25 cellular contexts compared by ENCODE assay signal in the genomic region with DNA sequence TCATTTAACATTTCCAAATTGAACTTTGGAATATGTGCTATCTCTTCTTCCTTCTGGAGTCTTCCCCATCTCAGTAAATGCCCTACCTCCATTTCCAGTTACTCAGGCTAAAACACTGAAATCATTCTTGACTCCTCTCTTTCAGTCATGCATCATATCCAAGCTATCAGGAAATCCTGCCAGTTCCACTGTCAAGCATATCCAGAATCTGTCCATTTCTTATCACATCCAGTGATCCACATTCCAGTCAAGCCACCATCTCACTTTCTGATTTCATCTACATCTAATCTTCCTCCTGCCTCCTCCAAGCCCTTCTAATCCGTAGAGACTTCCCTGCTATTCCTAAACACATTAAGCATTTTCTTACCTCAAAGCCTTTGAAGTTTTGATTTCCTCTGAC. TPM values are rescaled to one million over a fixed set of nuclear protein-coding genes. Genes with fewer than 3 reads are reported as not detected.
DNase-seq lines count a peak whose midpoint lies in the region; ATAC-seq and TF ChIP-seq lines count a peak whose summit lies in the region.
"Had no signal": no experiment of that assay in that cellular context is flagged by ENCODE, and none has a peak within 500 bp of the region (broad histone marks: within the 10 kb centered on the region; RNA-seq: fewer than 3 reads in every experiment).

No MANE protein-coding gene starts in this region.

- no peaks in the 10 kb centered on the region for H3K79me2 ChIP-seq in GM23338 (replicated peaks; ENCODE audit: insufficient read depth)
- no peaks in the 10 kb centered on the region for H3K79me2 ChIP-seq in parathyroid adenoma
- no peaks in the 10 kb centered on the region for H3K79me2 ChIP-seq in smooth muscle cell (ENCODE audit: low read depth)

- intact Hi-C loops in Right ventricle myocardium superior (cut with DNase I) = no loop called here

- H3K9ac ChIP-seq in parathyroid adenoma (no peak overlapping the region), smooth muscle cell (ENCODE audit: low read depth) (no peak overlapping the region)
- H3K9ac ChIP-seq: BLaER1 had no signal

- H3K27me3 ChIP-seq in GM23338 (ENCODE audit: insufficient read depth) (no peaks in the 10 kb centered on the region), parathyroid adenoma (ENCODE audit: control insufficient read depth, insufficient read depth, low read length) (no peaks in the 10 kb centered on the region), smooth muscle cell (ENCODE audit: low read depth) (no peaks in the 10 kb centered on the region)
- H3K27me3 ChIP-seq: BE2C, BLaER1 had no signal

- H3K4me2 ChIP-seq in GM23338 = no peak overlapping the region
- no peak overlapping the region for H3K4me2 ChIP-seq in parathyroid adenoma (ENCODE audit: low read length)
- no peak overlapping the region for H3K4me2 ChIP-seq in smooth muscle cell
- H3K4me2 ChIP-seq: BLaER1 had no signal

- H3K36me3 Mint-ChIP-seq in GM23338 (ENCODE audit: low read depth) = no peaks in the 10 kb centered on the region
- H3K36me3 Mint-ChIP-seq: CD14-positive monocyte; CD4-positive, alpha-beta memory T cell; CD4-positive, CD25-positive, alpha-beta regulatory T cell; CD8-positive, alpha-beta memory T cell had no signal

- no peaks in the 10 kb centered on the region for H3K36me3 ChIP-seq in GM23338 (ENCODE audit: insufficient read depth)
- H3K36me3 ChIP-seq in parathyroid adenoma (ENCODE audit: control insufficient read depth, insufficient read depth, low read length) = no peaks in the 10 kb centered on the region
- no peaks in the 10 kb centered on the region for H3K36me3 ChIP-seq in smooth muscle cell (ENCODE audit: low read depth)
- H3K36me3 ChIP-seq: BE2C, BLaER1 had no signal

- H3K4me1 Mint-ChIP-seq in GM23338 = no peaks in the 10 kb centered on the region; the same call in 1 of the 3 replicates
- H3K4me1 Mint-ChIP-seq: CD14-positive monocyte; CD4-positive, alpha-beta memory T cell; CD4-positive, CD25-positive, alpha-beta regulatory T cell; CD8-positive, alpha-beta memory T cell had no signal

- no peaks in the 10 kb centered on the region for H3F3A ChIP-seq in GM23338 (replicated peaks; ENCODE audit: low read depth)
- no peaks in the 10 kb centered on the region for H3F3A ChIP-seq in smooth muscle cell (ENCODE audit: low read depth)

- ATAC-seq in GM23338 (no peak), Right ventricle myocardium superior (ENCODE audit: poor library complexity) (no peak)
- ATAC-seq: GM12878 had no signal

- H3K9me2 ChIP-seq in GM23338 (ENCODE audit: insufficient read depth) = no peaks in the 10 kb centered on the region

- H3K4me3 Mint-ChIP-seq in GM23338 = no peak overlapping the region
- H3K4me3 Mint-ChIP-seq: CD14-positive monocyte; CD4-positive, alpha-beta memory T cell; CD8-positive, alpha-beta memory T cell had no signal

- H4K20me1 ChIP-seq in GM23338 (replicated peaks; ENCODE audit: insufficient read depth) (no peaks in the 10 kb centered on the region), smooth muscle cell (ENCODE audit: low read depth) (no peaks in the 10 kb centered on the region)
- H4K20me1 ChIP-seq: BLaER1 had no signal

- no peak for DNase-seq in GM23338 (ENCODE audit: low spot score)
- DNase-seq in NCI-H226 = peak; percentile 57
- DNase-seq in smooth muscle cell (lab: John Stamatoyannopoulos, UW; ENCODE audit: unreplicated experiment) = no peak
- no peak for DNase-seq in NCI-H2196 (lab: John Stamatoyannopoulos, UW; ENCODE audit: unreplicated experiment)
- no peak for DNase-seq in Right ventricle myocardium superior
- DNase-seq in NCI-H128 (lab: John Stamatoyannopoulos, UW; ENCODE audit: unreplicated experiment) = no peak
- DNase-seq: 8988T; ACHN; BE2C; C1 segment of cervical spinal cord; CD4-positive, alpha-beta memory T cell; CD4-positive, CD25-positive, alpha-beta regulatory T cell; CD8-positive, alpha-beta memory T cell; COR-L47; DMS 273 treated with DMSO at 0.1 percent for 48 hours; DMS153; DMS53; DMS79; DND-41; EL; GDM1 had no signal

- H3K27ac ChIP-seq in GM23338 (ENCODE audit: low read depth) (no peak overlapping the region), parathyroid adenoma (no peak overlapping the region), smooth muscle cell (ENCODE audit: low read depth) (no peak overlapping the region)
- H3K27ac ChIP-seq: BLaER1 had no signal

- H3K27ac Mint-ChIP-seq in GM23338 = no peak overlapping the region
- H3K27ac Mint-ChIP-seq: CD14-positive monocyte; CD4-positive, alpha-beta memory T cell; CD4-positive, CD25-positive, alpha-beta regulatory T cell; CD8-positive, alpha-beta memory T cell had no signal

- H3K4me1 ChIP-seq in GM23338 (ENCODE audit: insufficient read depth) (peaks cover 2% of the 10 kb centered on the region; the same call in 1 of the 2 replicates), parathyroid adenoma (no peaks in the 10 kb centered on the region), smooth muscle cell (ENCODE audit: low read depth) (no peaks in the 10 kb centered on the region)
- H3K4me1 ChIP-seq: BE2C, BLaER1 had no signal

- H2AFZ ChIP-seq in GM23338 = peak overlapping the region; percentile 44; the same call in 1 of the 2 replicates
- peak overlapping the region; percentile 18 for H2AFZ ChIP-seq in parathyroid adenoma
- H2AFZ ChIP-seq in smooth muscle cell (ENCODE audit: low read depth) = peak overlapping the region; percentile 50

- TF ChIP-seq CTCF in GM23338 (conservative IDR thresholded peaks at IDR 0.05; ENCODE audit: low read depth in 2 of 2) = no peak
- no peak for TF ChIP-seq CTCF in parathyroid adenoma (IDR thresholded peaks at IDR 0.05)
- TF ChIP-seq CTCF in smooth muscle cell (IDR thresholded peaks at IDR 0.05; ENCODE audit: borderline replicate concordance, insufficient read depth, poor library complexity, severe bottlenecking) = no peak

- H3K4me3 ChIP-seq in GM23338 (no peak overlapping the region), parathyroid adenoma (ENCODE audit: low read depth, low read length) (no peak overlapping the region), smooth muscle cell (no peak overlapping the region)
- H3K4me3 ChIP-seq: BLaER1, GM12878 had no signal

- H3K27me3 Mint-ChIP-seq in GM23338 (ENCODE audit: insufficient read depth, low read depth, poor library complexity) = no peaks in the 10 kb centered on the region

- H3K9me3 ChIP-seq in parathyroid adenoma (ENCODE audit: control insufficient read depth, low read length) (no peaks in the 10 kb centered on the region), smooth muscle cell (replicated peaks; ENCODE audit: low read depth) (no peaks in the 10 kb centered on the region)
- H3K9me3 ChIP-seq: BE2C, BLaER1 had no signal

- WGBS in smooth muscle cell (ENCODE audit: low lambda C conversion rate) = 44% methylated on average over 1 of the region's 1 CpG

- no peaks in the 10 kb centered on the region for H3K9me3 Mint-ChIP-seq in GM23338
- H3K9me3 Mint-ChIP-seq: CD4-positive, alpha-beta memory T cell; CD8-positive, alpha-beta memory T cell had no signal

TF ChIP-seq in GM23338, 12 proteins besides CTCF, POLR2A, EP300 and RAD21:
- TF ChIP-seq EZH2phosphoT487 (IDR thresholded peaks at IDR 0.05; ENCODE audit: unreplicated experiment) = no peak

RNA-seq across cellular contexts. Expression of a gene that starts 15.3 kb away (rescaled TPM):
- 10.4 and 16.1 TPM in 2 replicates for total RNA-seq in GM23338 (2014; rRNA removed; shearing (Covaris generic))
- polyA plus RNA-seq in GM23338 (2016; fragmentation: Nextera tagmentation; extraction: Ambion mirVana) = 6.3 and 8.9 TPM in 2 replicates
- 14.5 and 18.8 TPM in 2 replicates for total RNA-seq in smooth muscle cell
- polyA plus RNA-seq in smooth muscle cell = 4.2 and 4.4 TPM in 2 replicates
- total RNA-seq in Right ventricle myocardium superior = 3.9 TPM
